ENCODE assay signal across 26 cellular contexts in the genomic region with DNA sequence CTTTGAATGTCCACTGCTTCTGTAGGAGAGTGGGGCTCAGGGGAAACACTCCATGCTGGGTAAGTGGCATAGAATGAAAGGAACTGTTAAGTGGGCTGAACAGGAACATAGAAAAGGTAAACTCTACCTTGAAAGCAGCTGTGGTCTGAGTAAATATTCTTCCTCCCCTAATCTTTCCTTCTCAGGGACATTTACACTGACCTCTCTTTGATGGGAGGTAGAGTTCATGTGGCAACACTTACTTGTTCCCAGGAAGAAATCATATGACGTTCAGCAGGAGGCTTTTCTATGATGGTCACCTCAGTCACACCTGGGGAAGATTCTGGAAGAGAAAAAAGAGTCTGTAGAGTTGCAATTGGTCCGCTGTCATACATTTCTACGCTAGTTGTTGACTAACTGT.
"Had no signal": no experiment of that assay in that cellular context is flagged by ENCODE, and none has a peak within 500 bp of the region (broad histone marks: within the 10 kb centered on the region; RNA-seq: fewer than 3 reads in every experiment).

No MANE protein-coding gene starts in this region.

- H3K4me3 ChIP-seq: coronary artery, esophagus squamous epithelium, heart right ventricle, lower lobe of right lung, ovary, smooth muscle cell, suprapubic skin, thyroid gland had no signal

- ATAC-seq: heart right ventricle; left cardiac atrium; left ventricle myocardium superior; naive thymus-derived CD8-positive, alpha-beta T cell; sciatic nerve; stimulated activated naive CD8-positive, alpha-beta T cell treated with anti-CD3 and anti-CD28 coated beads, Interleukin-15, amount 100 ng/mL, for 72 hours had no signal

- H3K27me3 Mint-ChIP-seq: naive thymus-derived CD8-positive, alpha-beta T cell; stimulated activated naive CD8-positive, alpha-beta T cell treated with anti-CD3 and anti-CD28 coated beads, Interleukin-15, amount 100 ng/mL, for 72 hours; type B pancreatic cell had no signal

- H3K27ac Mint-ChIP-seq: nephron progenitor cell; stimulated activated naive CD8-positive, alpha-beta T cell treated with anti-CD3 and anti-CD28 coated beads, Interleukin-15, amount 100 ng/mL, for 72 hours; type B pancreatic cell had no signal

- H3K27ac ChIP-seq: coronary artery, esophagus squamous epithelium, heart right ventricle, lower lobe of right lung, ovary, suprapubic skin, thyroid gland had no signal

- DNase-seq: dermis blood vessel endothelial cell; effector memory CD4-positive, alpha-beta T cell; esophagus squamous epithelium; foreskin melanocyte; glutamatergic neuron; heart right ventricle; hippocampal formation; left cardiac atrium; left ventricle myocardium superior; lower lobe of right lung; naive thymus-derived CD8-positive, alpha-beta T cell; nephron progenitor cell; occipital lobe; ovary; stimulated activated CD4-positive, alpha-beta T cell treated with anti-CD3 and anti-CD28 coated beads, Interleukin-12 subunit alpha, Interleukin-12 subunit beta, amount 100 ng/mL, for 4 hours; stimulated activated CD4-positive, alpha-beta T cell treated with anti-CD3 and anti-CD28 coated beads, Interleukin-1b, Interleukin-23, amount 100 ng/mL, for 48 hours; stimulated activated CD4-positive, alpha-beta T cell treated with anti-CD3 and anti-CD28 coated beads, Interleukin-4, amount 100 ng/mL, for 1 hour; stimulated activated CD8-positive, alpha-beta memory T cell treated with anti-CD3 and anti-CD28 coated beads, Interleukin-4, amount 100 ng/mL, for 48 hours; stimulated activated naive CD4-positive, alpha-beta T cell; stimulated activated naive CD8-positive, alpha-beta T cell treated with anti-CD3 and anti-CD28 coated beads, Interleukin-15, amount 100 ng/mL, for 72 hours; thyroid gland had no signal

- H3K9me3 Mint-ChIP-seq: naive thymus-derived CD8-positive, alpha-beta T cell; stimulated activated naive CD8-positive, alpha-beta T cell treated with anti-CD3 and anti-CD28 coated beads, Interleukin-15, amount 100 ng/mL, for 72 hours; type B pancreatic cell had no signal

- H3K9me3 ChIP-seq: esophagus squamous epithelium, heart right ventricle, lower lobe of right lung, ovary, suprapubic skin, thyroid gland had no signal

- H3K36me3 ChIP-seq: ovary had no signal

- H3K27me3 ChIP-seq: esophagus squamous epithelium, heart right ventricle, ovary, suprapubic skin, thyroid gland had no signal

- H3K4me1 ChIP-seq: suprapubic skin had no signal

- H3K4me3 Mint-ChIP-seq: naive thymus-derived CD8-positive, alpha-beta T cell; nephron progenitor cell; stimulated activated naive CD8-positive, alpha-beta T cell treated with anti-CD3 and anti-CD28 coated beads, Interleukin-15, amount 100 ng/mL, for 72 hours; type B pancreatic cell had no signal
